In the genomic region with DNA sequence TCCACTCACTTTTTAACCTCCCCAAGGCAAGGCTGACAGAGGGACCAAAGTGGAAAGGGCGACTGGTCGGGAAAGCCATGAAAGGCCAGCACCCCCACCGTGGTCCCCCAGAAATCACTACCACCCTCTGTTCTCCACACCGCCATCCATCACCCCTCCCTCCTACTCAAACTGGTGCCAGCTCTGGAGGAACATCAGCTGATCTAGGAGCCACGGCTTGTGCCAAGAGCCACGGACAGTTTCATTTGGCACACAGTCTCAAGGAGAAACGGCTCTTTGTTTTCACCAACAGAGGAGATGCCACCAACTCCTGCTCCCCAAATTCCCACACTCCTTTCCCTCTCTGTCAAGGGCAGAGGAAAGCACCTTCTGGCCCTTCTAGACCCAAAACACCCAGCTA, we compare ENCODE assay signal across 9 cellular contexts. TPM values are rescaled to one million over a fixed set of nuclear protein-coding genes. Genes with fewer than 3 reads are reported as not detected.
DNase-seq lines count a peak whose midpoint lies in the region; ATAC-seq and TF ChIP-seq lines count a peak whose summit lies in the region.
"Had no signal": no experiment of that assay in that cellular context is flagged by ENCODE, and none has a peak within 500 bp of the region (broad histone marks: within the 10 kb centered on the region; RNA-seq: fewer than 3 reads in every experiment).

No MANE protein-coding gene starts in this region.

- WGBS in gastroesophageal sphincter (ENCODE audit: low coverage in 1 of 2), 2 donors = 71% methylated on average over 1 of the region's 7 CpGs; no CpG with 5 or more reads in 1 of the 2 donors

- peak overlapping the region; percentile 61 for H3K4me3 Mint-ChIP-seq in activated T-helper 1 cell treated with anti-CD3 and anti-CD28 coated beads, Interleukin-12 subunit alpha, Interleukin-12 subunit beta, Interleukin-2, Interleukin-4 antibody, amounts not matched to agents 30 ng/mL and 10 ng/mL and 1 ng/mL, durations not matched to agents 14 hours and 24 hours and 36 hours

- ATAC-seq in gastroesophageal sphincter (no peak), GM21786 (IDR thresholded peaks at IDR 0.05; ENCODE audit: unreplicated experiment) (no peak)

- peak overlapping the region; percentile 71 to 92 (median 85) for H3K4me2 ChIP-seq in BLaER1 treated with 17β-estradiol and CSF1 and Interleukin-3, amounts not matched to agents 10 nM and 100 nM
- no peak overlapping the region for H3K4me2 ChIP-seq in parathyroid adenoma (ENCODE audit: low read length)

- peaks cover 37% of the 10 kb centered on the region for H3K4me1 Mint-ChIP-seq in activated T-helper 1 cell treated with anti-CD3 and anti-CD28 coated beads, Interleukin-12 subunit alpha, Interleukin-12 subunit beta, Interleukin-2, Interleukin-4 antibody, amounts not matched to agents 30 ng/mL and 10 ng/mL and 1 ng/mL, durations not matched to agents 14 hours and 24 hours and 36 hours (ENCODE audit: low read depth)

- H3K27me3 ChIP-seq in BLaER1 treated with 17β-estradiol and CSF1 and Interleukin-3, amounts not matched to agents 10 nM and 100 nM = no peaks in the 10 kb centered on the region
- no peaks in the 10 kb centered on the region for H3K27me3 ChIP-seq in gastroesophageal sphincter
- no peaks in the 10 kb centered on the region for H3K27me3 ChIP-seq in parathyroid adenoma (ENCODE audit: control insufficient read depth, insufficient read depth, low read length)
- H3K27me3 ChIP-seq in uterus = no peaks in the 10 kb centered on the region

- no peak overlapping the region for H2AFZ ChIP-seq in parathyroid adenoma

- no peaks in the 10 kb centered on the region for H3K27me3 Mint-ChIP-seq in activated T-helper 1 cell treated with anti-CD3 and anti-CD28 coated beads, Interleukin-12 subunit alpha, Interleukin-12 subunit beta, Interleukin-2, Interleukin-4 antibody, amounts not matched to agents 30 ng/mL and 10 ng/mL and 1 ng/mL, durations not matched to agents 14 hours and 24 hours and 36 hours (ENCODE audit: insufficient read depth)

- peak overlapping the region in 1 of 10 experiments; percentile 32; a peak in 1 of 20 replicates for H3K4me3 ChIP-seq in BLaER1 treated with 17β-estradiol and CSF1 and Interleukin-3, amounts not matched to agents 10 nM and 100 nM
- H3K4me3 ChIP-seq in gastroesophageal sphincter = no peak overlapping the region
- no peak overlapping the region for H3K4me3 ChIP-seq in parathyroid adenoma (ENCODE audit: low read depth, low read length)
- no peak overlapping the region for H3K4me3 ChIP-seq in uterus

- no peak for TF ChIP-seq EP300 in gastroesophageal sphincter (IDR thresholded peaks at IDR 0.05)

- no peaks in the 10 kb centered on the region for H3K9me3 ChIP-seq in BLaER1 treated with 17β-estradiol and CSF1 and Interleukin-3, amounts not matched to agents 10 nM and 100 nM (replicated peaks in 1 of 11)
- H3K9me3 ChIP-seq in gastroesophageal sphincter = no peaks in the 10 kb centered on the region
- no peaks in the 10 kb centered on the region for H3K9me3 ChIP-seq in parathyroid adenoma (ENCODE audit: control insufficient read depth, low read length)
- H3K9me3 ChIP-seq in uterus = no peaks in the 10 kb centered on the region

- TF ChIP-seq POLR2A in gastroesophageal sphincter (IDR thresholded peaks at IDR 0.05) = no peak
- no peak for TF ChIP-seq POLR2A in uterus (IDR thresholded peaks at IDR 0.05)

- peak overlapping the region; percentile 81 to 97 (median 91) for H3K27ac ChIP-seq in BLaER1 treated with 17β-estradiol and CSF1 and Interleukin-3, amounts not matched to agents 10 nM and 100 nM
- H3K27ac ChIP-seq in gastroesophageal sphincter (peak overlapping the region in 3 of 4 donors; percentile 72 to 80 (median 76)), parathyroid adenoma (peak overlapping the region; percentile 25), uterus (no peak overlapping the region)

- no peaks in the 10 kb centered on the region for H3K9me3 Mint-ChIP-seq in activated T-helper 1 cell treated with anti-CD3 and anti-CD28 coated beads, Interleukin-12 subunit alpha, Interleukin-12 subunit beta, Interleukin-2, Interleukin-4 antibody, amounts not matched to agents 30 ng/mL and 10 ng/mL and 1 ng/mL, durations not matched to agents 14 hours and 24 hours and 36 hours

- DNase-seq in activated T-helper 1 cell treated with anti-CD3 and anti-CD28 coated beads, Interleukin-12 subunit alpha, Interleukin-12 subunit beta, Interleukin-2, Interleukin-4 antibody, amounts not matched to agents 30 ng/mL and 10 ng/mL and 1 ng/mL, durations not matched to agents 14 hours and 24 hours and 36 hours (ENCODE audit: low spot score) = no peak
- DNase-seq in HPDE6-E6E7 (ENCODE audit: extremely low spot score) (no peak), T1000 (lab: John Stamatoyannopoulos, UW) (no peak), uterus (no peak)
- DNase-seq: DMS153 had no signal

- peaks cover 17 to 61% (median 42%) of the 10 kb centered on the region in 11 experiments; a peak in 21 of 22 replicates for H3K36me3 ChIP-seq in BLaER1 treated with 17β-estradiol and CSF1 and Interleukin-3, amounts not matched to agents 10 nM and 100 nM
- H3K36me3 ChIP-seq in gastroesophageal sphincter (peaks cover 0 to 42% of the 10 kb centered on the region in 2 donors), parathyroid adenoma (ENCODE audit: control insufficient read depth, insufficient read depth, low read length) (no peaks in the 10 kb centered on the region), uterus (no peaks in the 10 kb centered on the region)

- peaks cover 0 to 1% (median 0%) of the 10 kb centered on the region in 11 experiments; a peak in 1 of 22 replicates for H4K20me1 ChIP-seq in BLaER1 treated with 17β-estradiol and CSF1 and Interleukin-3, amounts not matched to agents 10 nM and 100 nM

- TF ChIP-seq CTCF in gastroesophageal sphincter (IDR thresholded peaks at IDR 0.05) = no peak
- no peak for TF ChIP-seq CTCF in parathyroid adenoma (IDR thresholded peaks at IDR 0.05)
- no peak for TF ChIP-seq CTCF in uterus (IDR thresholded peaks at IDR 0.05)

- peaks cover 42% of the 10 kb centered on the region for H3K36me3 Mint-ChIP-seq in activated T-helper 1 cell treated with anti-CD3 and anti-CD28 coated beads, Interleukin-12 subunit alpha, Interleukin-12 subunit beta, Interleukin-2, Interleukin-4 antibody, amounts not matched to agents 30 ng/mL and 10 ng/mL and 1 ng/mL, durations not matched to agents 14 hours and 24 hours and 36 hours (ENCODE audit: low read depth)

- intact Hi-C loops in activated T-helper 1 cell treated with anti-CD3 and anti-CD28 coated beads, Interleukin-12 subunit alpha, Interleukin-12 subunit beta, Interleukin-2, Interleukin-4 antibody, amounts not matched to agents 30 ng/mL and 10 ng/mL and 1 ng/mL, durations not matched to agents 14 hours and 24 hours and 36 hours (cut with micrococcal nuclease) = loop anchor here (1.0 to 2.0 kb wide), 2 partner anchors 29 to 1763 kb away; no protein-coding TSS in a partner anchor
- intact Hi-C loops in uterus (cut with DNase I; ENCODE audit: low total_unique reads) = no loop called here

- H3K79me2 ChIP-seq in parathyroid adenoma = no peaks in the 10 kb centered on the region

- peak overlapping the region; percentile 87 for H3K27ac Mint-ChIP-seq in activated T-helper 1 cell treated with anti-CD3 and anti-CD28 coated beads, Interleukin-12 subunit alpha, Interleukin-12 subunit beta, Interleukin-2, Interleukin-4 antibody, amounts not matched to agents 30 ng/mL and 10 ng/mL and 1 ng/mL, durations not matched to agents 14 hours and 24 hours and 36 hours

- peak overlapping the region; percentile 60 to 82 (median 73) for H3K9ac ChIP-seq in BLaER1 treated with 17β-estradiol and CSF1 and Interleukin-3, amounts not matched to agents 10 nM and 100 nM
- no peak overlapping the region for H3K9ac ChIP-seq in parathyroid adenoma

- H3K4me1 ChIP-seq in BLaER1 treated with 17β-estradiol and CSF1 and Interleukin-3, amounts not matched to agents 10 nM and 100 nM = peaks cover 83 to 94% (median 86%) of the 10 kb centered on the region in 10 experiments
- H3K4me1 ChIP-seq in gastroesophageal sphincter (peaks cover 5 to 31% (median 8%) of the 10 kb centered on the region in 3 donors), parathyroid adenoma (no peaks in the 10 kb centered on the region), uterus (no peaks in the 10 kb centered on the region)

RNA-seq across cellular contexts. Expression of gene TBC1D7, which starts 26.0 kb away (rescaled TPM):
- 27.3 and 28.2 TPM in 2 replicates for total RNA-seq in activated T-helper 1 cell treated with anti-CD3 and anti-CD28 coated beads, Interleukin-12 subunit alpha, Interleukin-12 subunit beta, Interleukin-2, Interleukin-4 antibody, amounts not matched to agents 30 ng/mL and 10 ng/mL and 1 ng/mL, durations not matched to agents 14 hours and 24 hours and 36 hours
- total RNA-seq in gastroesophageal sphincter = 10 to 100 TPM in 1 of 4 donors, 1 to 10 TPM in 3; 5.1 to 14.5 (median 7.3) TPM
- total RNA-seq in uterus = 10 to 100 TPM in 2 of 4 donors, 1 to 10 TPM in 1, not detected in 1; 4.4 to 23.6 (median 12.5) TPM

Comparison
In these comparisons a context has a peak if more than half of its experiments do, and no peak if none do; other contexts are left out.
1. H3K27ac ChIP-seq: peak in BLaER1 treated with 17β-estradiol and CSF1 and Interleukin-3, amounts not matched to agents 10 nM and 100 nM (11 of 11), gastroesophageal sphincter (3 of 4) and parathyroid adenoma (single experiment); none in uterus (0 of 2).